1 cellular context compared by ENCODE assay signal in the genomic region with DNA sequence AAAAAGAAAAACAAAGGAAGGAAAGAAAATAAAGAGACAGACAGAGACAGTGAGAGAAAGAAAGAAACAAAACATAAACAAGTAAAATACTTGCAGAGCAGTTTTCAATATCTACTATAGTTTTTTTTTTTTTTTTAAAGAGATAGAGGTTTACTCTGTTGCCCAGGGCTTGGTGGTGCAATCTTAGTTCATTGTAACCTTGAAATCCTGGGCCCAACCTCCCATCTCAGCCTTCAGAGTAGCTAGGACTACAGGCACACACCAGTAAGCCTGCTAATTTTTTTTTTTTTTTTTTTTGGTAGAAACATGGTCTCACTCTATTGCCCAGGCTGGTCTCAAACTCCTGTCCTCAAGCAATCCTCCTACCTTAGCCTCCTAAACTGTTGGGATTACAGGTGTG.
TF ChIP-seq lines count a peak whose summit lies in the region.

No MANE protein-coding gene starts in this region.

TF ChIP-seq in K562, 482 proteins besides CTCF, POLR2A, EP300 and RAD21 (continued from another document):
- TF ChIP-seq, protein P1, sequence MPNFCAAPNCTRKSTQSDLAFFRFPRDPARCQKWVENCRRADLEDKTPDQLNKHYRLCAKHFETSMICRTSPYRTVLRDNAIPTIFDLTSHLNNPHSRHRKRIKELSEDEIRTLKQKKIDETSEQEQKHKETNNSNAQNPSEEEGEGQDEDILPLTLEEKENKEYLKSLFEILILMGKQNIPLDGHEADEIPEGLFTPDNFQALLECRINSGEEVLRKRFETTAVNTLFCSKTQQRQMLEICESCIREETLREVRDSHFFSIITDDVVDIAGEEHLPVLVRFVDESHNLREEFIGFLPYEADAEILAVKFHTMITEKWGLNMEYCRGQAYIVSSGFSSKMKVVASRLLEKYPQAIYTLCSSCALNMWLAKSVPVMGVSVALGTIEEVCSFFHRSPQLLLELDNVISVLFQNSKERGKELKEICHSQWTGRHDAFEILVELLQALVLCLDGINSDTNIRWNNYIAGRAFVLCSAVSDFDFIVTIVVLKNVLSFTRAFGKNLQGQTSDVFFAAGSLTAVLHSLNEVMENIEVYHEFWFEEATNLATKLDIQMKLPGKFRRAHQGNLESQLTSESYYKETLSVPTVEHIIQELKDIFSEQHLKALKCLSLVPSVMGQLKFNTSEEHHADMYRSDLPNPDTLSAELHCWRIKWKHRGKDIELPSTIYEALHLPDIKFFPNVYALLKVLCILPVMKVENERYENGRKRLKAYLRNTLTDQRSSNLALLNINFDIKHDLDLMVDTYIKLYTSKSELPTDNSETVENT (CRISPR knock-in tag; IDR thresholded peaks at IDR 0.05) = no peak
- TF ChIP-seq, protein P2, sequence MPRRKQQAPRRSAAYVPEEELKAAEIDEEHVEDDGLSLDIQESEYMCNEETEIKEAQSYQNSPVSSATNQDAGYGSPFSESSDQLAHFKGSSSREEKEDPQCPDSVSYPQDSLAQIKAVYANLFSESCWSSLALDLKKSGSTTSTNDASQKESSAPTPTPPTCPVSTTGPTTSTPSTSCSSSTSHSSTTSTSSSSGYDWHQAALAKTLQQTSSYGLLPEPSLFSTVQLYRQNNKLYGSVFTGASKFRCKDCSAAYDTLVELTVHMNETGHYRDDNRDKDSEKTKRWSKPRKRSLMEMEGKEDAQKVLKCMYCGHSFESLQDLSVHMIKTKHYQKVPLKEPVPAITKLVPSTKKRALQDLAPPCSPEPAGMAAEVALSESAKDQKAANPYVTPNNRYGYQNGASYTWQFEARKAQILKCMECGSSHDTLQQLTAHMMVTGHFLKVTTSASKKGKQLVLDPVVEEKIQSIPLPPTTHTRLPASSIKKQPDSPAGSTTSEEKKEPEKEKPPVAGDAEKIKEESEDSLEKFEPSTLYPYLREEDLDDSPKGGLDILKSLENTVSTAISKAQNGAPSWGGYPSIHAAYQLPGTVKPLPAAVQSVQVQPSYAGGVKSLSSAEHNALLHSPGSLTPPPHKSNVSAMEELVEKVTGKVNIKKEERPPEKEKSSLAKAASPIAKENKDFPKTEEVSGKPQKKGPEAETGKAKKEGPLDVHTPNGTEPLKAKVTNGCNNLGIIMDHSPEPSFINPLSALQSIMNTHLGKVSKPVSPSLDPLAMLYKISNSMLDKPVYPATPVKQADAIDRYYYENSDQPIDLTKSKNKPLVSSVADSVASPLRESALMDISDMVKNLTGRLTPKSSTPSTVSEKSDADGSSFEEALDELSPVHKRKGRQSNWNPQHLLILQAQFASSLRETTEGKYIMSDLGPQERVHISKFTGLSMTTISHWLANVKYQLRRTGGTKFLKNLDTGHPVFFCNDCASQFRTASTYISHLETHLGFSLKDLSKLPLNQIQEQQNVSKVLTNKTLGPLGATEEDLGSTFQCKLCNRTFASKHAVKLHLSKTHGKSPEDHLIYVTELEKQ (CRISPR knock-in tag; IDR thresholded peaks at IDR 0.05) = no peak
- TF ChIP-seq POLR2AphosphoS2 (IDR thresholded peaks at IDR 0.05; ENCODE audit: low read length) (no peak), LCOR (CRISPR knock-in tag; IDR thresholded peaks at IDR 0.05) (no peak)
